In genomic region chr9:115295749-115296148, GRCh38 we compare ENCODE assay signal across 1 cellular context.
TF ChIP-seq lines count a peak whose summit lies in the region.

No MANE protein-coding gene starts in this region.

TF ChIP-seq in GM23338, 12 proteins besides CTCF, POLR2A, EP300 and RAD21 (continued from another document):
- TF ChIP-seq, protein P1, sequence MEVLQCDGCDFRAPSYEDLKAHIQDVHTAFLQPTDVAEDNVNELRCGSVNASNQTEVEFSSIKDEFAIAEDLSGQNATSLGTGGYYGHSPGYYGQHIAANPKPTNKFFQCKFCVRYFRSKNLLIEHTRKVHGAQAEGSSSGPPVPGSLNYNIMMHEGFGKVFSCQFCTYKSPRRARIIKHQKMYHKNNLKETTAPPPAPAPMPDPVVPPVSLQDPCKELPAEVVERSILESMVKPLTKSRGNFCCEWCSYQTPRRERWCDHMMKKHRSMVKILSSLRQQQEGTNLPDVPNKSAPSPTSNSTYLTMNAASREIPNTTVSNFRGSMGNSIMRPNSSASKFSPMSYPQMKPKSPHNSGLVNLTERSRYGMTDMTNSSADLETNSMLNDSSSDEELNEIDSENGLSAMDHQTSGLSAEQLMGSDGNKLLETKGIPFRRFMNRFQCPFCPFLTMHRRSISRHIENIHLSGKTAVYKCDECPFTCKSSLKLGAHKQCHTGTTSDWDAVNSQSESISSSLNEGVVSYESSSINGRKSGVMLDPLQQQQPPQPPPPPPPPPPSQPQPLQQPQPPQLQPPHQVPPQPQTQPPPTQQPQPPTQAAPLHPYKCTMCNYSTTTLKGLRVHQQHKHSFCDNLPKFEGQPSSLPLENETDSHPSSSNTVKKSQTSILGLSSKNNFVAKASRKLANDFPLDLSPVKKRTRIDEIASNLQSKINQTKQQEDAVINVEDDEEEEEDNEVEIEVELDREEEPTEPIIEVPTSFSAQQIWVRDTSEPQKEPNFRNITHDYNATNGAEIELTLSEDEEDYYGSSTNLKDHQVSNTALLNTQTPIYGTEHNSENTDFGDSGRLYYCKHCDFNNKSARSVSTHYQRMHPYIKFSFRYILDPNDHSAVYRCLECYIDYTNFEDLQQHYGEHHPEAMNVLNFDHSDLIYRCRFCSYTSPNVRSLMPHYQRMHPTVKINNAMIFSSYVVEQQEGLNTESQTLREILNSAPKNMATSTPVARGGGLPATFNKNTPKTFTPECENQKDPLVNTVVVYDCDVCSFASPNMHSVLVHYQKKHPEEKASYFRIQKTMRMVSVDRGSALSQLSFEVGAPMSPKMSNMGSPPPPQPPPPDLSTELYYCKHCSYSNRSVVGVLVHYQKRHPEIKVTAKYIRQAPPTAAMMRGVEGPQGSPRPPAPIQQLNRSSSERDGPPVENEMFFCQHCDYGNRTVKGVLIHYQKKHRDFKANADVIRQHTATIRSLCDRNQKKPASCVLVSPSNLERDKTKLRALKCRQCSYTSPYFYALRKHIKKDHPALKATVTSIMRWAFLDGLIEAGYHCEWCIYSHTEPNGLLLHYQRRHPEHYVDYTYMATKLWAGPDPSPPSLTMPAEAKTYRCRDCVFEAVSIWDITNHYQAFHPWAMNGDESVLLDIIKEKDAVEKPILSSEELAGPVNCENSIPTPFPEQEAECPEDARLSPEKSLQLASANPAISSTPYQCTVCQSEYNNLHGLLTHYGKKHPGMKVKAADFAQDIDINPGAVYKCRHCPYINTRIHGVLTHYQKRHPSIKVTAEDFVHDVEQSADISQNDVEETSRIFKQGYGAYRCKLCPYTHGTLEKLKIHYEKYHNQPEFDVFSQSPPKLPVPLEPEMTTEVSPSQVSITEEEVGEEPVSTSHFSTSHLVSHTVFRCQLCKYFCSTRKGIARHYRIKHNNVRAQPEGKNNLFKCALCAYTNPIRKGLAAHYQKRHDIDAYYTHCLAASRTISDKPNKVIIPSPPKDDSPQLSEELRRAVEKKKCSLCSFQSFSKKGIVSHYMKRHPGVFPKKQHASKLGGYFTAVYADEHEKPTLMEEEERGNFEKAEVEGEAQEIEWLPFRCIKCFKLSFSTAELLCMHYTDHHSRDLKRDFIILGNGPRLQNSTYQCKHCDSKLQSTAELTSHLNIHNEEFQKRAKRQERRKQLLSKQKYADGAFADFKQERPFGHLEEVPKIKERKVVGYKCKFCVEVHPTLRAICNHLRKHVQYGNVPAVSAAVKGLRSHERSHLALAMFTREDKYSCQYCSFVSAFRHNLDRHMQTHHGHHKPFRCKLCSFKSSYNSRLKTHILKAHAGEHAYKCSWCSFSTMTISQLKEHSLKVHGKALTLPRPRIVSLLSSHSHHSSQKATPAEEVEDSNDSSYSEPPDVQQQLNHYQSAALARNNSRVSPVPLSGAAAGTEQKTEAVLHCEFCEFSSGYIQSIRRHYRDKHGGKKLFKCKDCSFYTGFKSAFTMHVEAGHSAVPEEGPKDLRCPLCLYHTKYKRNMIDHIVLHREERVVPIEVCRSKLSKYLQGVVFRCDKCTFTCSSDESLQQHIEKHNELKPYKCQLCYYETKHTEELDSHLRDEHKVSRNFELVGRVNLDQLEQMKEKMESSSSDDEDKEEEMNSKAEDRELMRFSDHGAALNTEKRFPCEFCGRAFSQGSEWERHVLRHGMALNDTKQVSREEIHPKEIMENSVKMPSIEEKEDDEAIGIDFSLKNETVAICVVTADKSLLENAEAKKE (CRISPR knock-in tag; IDR thresholded peaks at IDR 0.05): no peak
- TF ChIP-seq ZNF331 (CRISPR knock-in tag; IDR thresholded peaks at IDR 0.05; ENCODE audit: low read depth): no peak
- TF ChIP-seq EZH2phosphoT487 (IDR thresholded peaks at IDR 0.05; ENCODE audit: unreplicated experiment): no peak
- no peak for TF ChIP-seq JUNB (IDR thresholded peaks at IDR 0.05; ENCODE audit: unreplicated experiment)
- no peak for TF ChIP-seq ZNF114 (CRISPR knock-in tag; IDR thresholded peaks at IDR 0.05)
- no peak for TF ChIP-seq POLR2AphosphoS5 (IDR thresholded peaks at IDR 0.05; ENCODE audit: low read depth)
